Comparison of ENCODE assay signal across 9 cellular contexts in genomic region chrX:123878177-123878576, GRCh38. TPM values are rescaled to one million over a fixed set of nuclear protein-coding genes. Genes with fewer than 3 reads are reported as not detected.
DNase-seq lines count a peak whose midpoint lies in the region; ATAC-seq, FAIRE-seq and TF ChIP-seq lines count a peak whose summit lies in the region.
"Had no signal": no experiment of that assay in that cellular context is flagged by ENCODE, and none has a peak within 500 bp of the region (broad histone marks: within the 10 kb centered on the region; RNA-seq: fewer than 3 reads in every experiment).

No MANE protein-coding gene starts in this region.

- peaks cover 0 to 14% (median 0%) of the 10 kb centered on the region in 3 donors for H3K36me3 Mint-ChIP-seq in CD8-positive, alpha-beta memory T cell

- H3K4me3 Mint-ChIP-seq in CD8-positive, alpha-beta memory T cell = peak overlapping the region; percentile 39 to 75 (median 66)

- peak overlapping the region; percentile 11 to 91 (median 79) for H3K27ac Mint-ChIP-seq in CD8-positive, alpha-beta memory T cell

- POLR2A ChIA-PET in CD8-positive, alpha-beta memory T cell (lab: Charles Lee) = no interaction called here
- POLR2A ChIA-PET in GM12878 (lab: Charles Lee) = no interaction called here

- no peaks in the 10 kb centered on the region for H3K9me3 ChIP-seq in CD8-positive, alpha-beta memory T cell (ENCODE audit: low read length)
- H3K9me3 ChIP-seq in GM12878 (replicated peaks; ENCODE audit: control insufficient read depth, insufficient read depth, low read length) (no peaks in the 10 kb centered on the region), esophagus muscularis mucosa (no peaks in the 10 kb centered on the region)

- peaks cover 14% of the 10 kb centered on the region for H3K4me1 ChIP-seq in CD8-positive, alpha-beta memory T cell (ENCODE audit: insufficient read depth, low read length)
- H3K4me1 ChIP-seq in GM12878 (ENCODE audit: control insufficient read depth, insufficient read depth, low read length) (peaks cover 6% of the 10 kb centered on the region; the same call in 1 of the 2 replicates), esophagus muscularis mucosa (peaks cover 7 to 27% (median 20%) of the 10 kb centered on the region in 4 donors)
- H3K4me1 ChIP-seq: parathyroid adenoma had no signal

- no peak for TF ChIP-seq CTCF in GM12878 (IDR thresholded peaks at IDR 0.05 in 2 of 3, conservative IDR thresholded peaks at IDR 0.05 in 1 of 3; ENCODE audit: control insufficient read depth in 2 of 3, extremely low read depth in 1 of 3, insufficient read depth in 1 of 3, low read depth in 3 of 3, low read length in 3 of 3)
- no peak for TF ChIP-seq CTCF in esophagus muscularis mucosa (IDR thresholded peaks at IDR 0.05)

- H3K9me3 Mint-ChIP-seq in CD8-positive, alpha-beta memory T cell = no peaks in the 10 kb centered on the region

- H3K9ac ChIP-seq in GM12878 (ENCODE audit: control insufficient read depth, insufficient read depth, low read length) = no peak overlapping the region
- H3K9ac ChIP-seq: parathyroid adenoma had no signal

- H3K79me2 ChIP-seq in GM12878 (ENCODE audit: control insufficient read depth, insufficient read depth, low read length) = peaks cover 10% of the 10 kb centered on the region

- no peaks in the 10 kb centered on the region for H3K27me3 Mint-ChIP-seq in CD8-positive, alpha-beta memory T cell

- RAD21 ChIA-PET in GM12878 (lab: Charles Lee; ENCODE audit: unreplicated experiment) = interaction anchor here (1.2 to 2.1 kb wide), 3 partner anchors 17 to 81 kb away, joined by 3 to 6 read pairs (median 6); no protein-coding TSS in a partner anchor

- DNase-seq in CD8-positive, alpha-beta memory T cell = peak in 2 of 5 donors; percentile 21 to 26
- DNase-seq in GM12878 (ENCODE audit: low read depth, low spot score) (no peak), middle frontal gyrus (ENCODE audit: extremely low spot score, low spot score) (no peak), esophagus muscularis mucosa (ENCODE audit: extremely low spot score) (no peak), NCI-H524 (lab: John Stamatoyannopoulos, UW) (no peak)
- DNase-seq in activated CD4-positive, alpha-beta T cell treated with anti-CD3 and anti-CD28 coated beads for 1 hour = no peak

- TF ChIP-seq POLR2A in GM12878 (IDR thresholded peaks at IDR 0.05; ENCODE audit: low read depth, low read length) (no peak), esophagus muscularis mucosa (IDR thresholded peaks at IDR 0.05; ENCODE audit: low read depth) (no peak)

- FAIRE-seq in GM12878 (lab: Jason Lieb, UNC) = no peak

- H3K4me1 Mint-ChIP-seq in CD8-positive, alpha-beta memory T cell = peaks cover 21 to 36% (median 31%) of the 10 kb centered on the region in 3 donors

- intact Hi-C loops in GM12878 (cut with micrococcal nuclease; ENCODE audit: unreplicated experiment) (no loop called here), esophagus muscularis mucosa (cut with DNase I) (no loop called here)

- no peaks in the 10 kb centered on the region for H3K27me3 ChIP-seq in CD8-positive, alpha-beta memory T cell (ENCODE audit: insufficient read depth, low read length, poor library complexity, severe bottlenecking)
- H3K27me3 ChIP-seq in GM12878 (replicated peaks in 1 of 2; ENCODE audit: control insufficient read depth in 2 of 2, insufficient read depth in 2 of 2, low read length in 1 of 2) (no peaks in the 10 kb centered on the region), esophagus muscularis mucosa (no peaks in the 10 kb centered on the region)

- TF ChIP-seq EP300 in GM12878 (IDR thresholded peaks at IDR 0.05; ENCODE audit: borderline replicate concordance in 1 of 2, control insufficient read depth in 1 of 2, low read depth in 2 of 2, low read length in 2 of 2) = no peak
- no peak for TF ChIP-seq EP300 in esophagus muscularis mucosa (IDR thresholded peaks at IDR 0.05)

- CTCF ChIA-PET in CD8-positive, alpha-beta memory T cell (lab: Charles Lee) = no interaction called here
- CTCF ChIA-PET in GM12878 (lab: Yijun Ruan, JAX) = interaction anchor here (0.6 to 1.2 kb wide), 4 partner anchors 10 to 142 kb away, joined by 3 read pairs; no protein-coding TSS in a partner anchor

- BruUV-seq in GM12878 (replicated peaks; lab: Mats Ljungman, UMichigan) = no TSS peak

- no peaks in the 10 kb centered on the region for H3K36me3 ChIP-seq in CD8-positive, alpha-beta memory T cell (ENCODE audit: insufficient read depth, low read length)
- no peaks in the 10 kb centered on the region for H3K36me3 ChIP-seq in GM12878 (ENCODE audit: control insufficient read depth in 2 of 2, insufficient read depth in 2 of 2, low read length in 1 of 2)
- H3K36me3 ChIP-seq in esophagus muscularis mucosa = no peaks in the 10 kb centered on the region

- H3K4me2 ChIP-seq in GM12878 (ENCODE audit: control insufficient read depth, insufficient read depth) = peak overlapping the region; percentile 63

- 0% methylated on average over 1 of the region's 1 CpG for WGBS in GM12878 (ENCODE audit: insufficient coverage, insufficient replicate concordance, low lambda C conversion rate, missing lambda C conversion rate)
- 2% methylated on average over 1 of the region's 1 CpG for WGBS in esophagus muscularis mucosa

- ATAC-seq in GM21360 (IDR thresholded peaks at IDR 0.05; ENCODE audit: unreplicated experiment) (peak; percentile 85), HG03521 (IDR thresholded peaks at IDR 0.05; ENCODE audit: unreplicated experiment) (peak; percentile 80), GM12878 (peak; percentile 88)

- no peak overlapping the region for H3K27ac ChIP-seq in CD8-positive, alpha-beta memory T cell (ENCODE audit: low read depth, low read length)
- H3K27ac ChIP-seq in GM12878 (ENCODE audit: control insufficient read depth, insufficient read depth) = peak overlapping the region; percentile 65
- no peak overlapping the region for H3K27ac ChIP-seq in esophagus muscularis mucosa (replicated peaks in 1 of 4)
- H3K27ac ChIP-seq: parathyroid adenoma had no signal

- in situ Hi-C loops in GM12878 (cut with MboI) = no loop called here

- no peaks in the 10 kb centered on the region for H4K20me1 ChIP-seq in GM12878 (ENCODE audit: control insufficient read depth, insufficient read depth)

- no peak overlapping the region for H3K4me3 ChIP-seq in CD8-positive, alpha-beta memory T cell (ENCODE audit: low read length)
- H3K4me3 ChIP-seq in GM12878 = peak overlapping the region; percentile 18; the same call in 1 of the 2 replicates
- H3K4me3 ChIP-seq in esophagus muscularis mucosa = no peak overlapping the region

- SMC1A ChIA-PET in GM12878 (lab: Charles Lee; ENCODE audit: uncharacterized antibody, unreplicated experiment) = interaction anchor here (0.5 to 1.8 kb wide), 5 partner anchors 16 to 100 kb away, joined by 3 to 7 read pairs (median 4); no protein-coding TSS in a partner anchor

- TF ChIP-seq RAD21 in GM12878 (IDR thresholded peaks at IDR 0.05; ENCODE audit: insufficient read depth, low read depth, low read length) = no peak

- no peak overlapping the region for H2AFZ ChIP-seq in GM12878 (ENCODE audit: control insufficient read depth, low read depth, low read length)
- H2AFZ ChIP-seq: parathyroid adenoma had no signal

TF ChIP-seq in GM12878, 131 proteins besides CTCF, POLR2A, EP300 and RAD21 (continues in another document):
- TF ChIP-seq IRF4 (IDR thresholded peaks at IDR 0.05; ENCODE audit: low read depth, low read length) (no peak), SMC3 (IDR thresholded peaks at IDR 0.05; ENCODE audit: borderline replicate concordance, low read length) (no peak)

RNA-seq across cellular contexts. Expression of gene XIAP, which starts 18.3 kb away (rescaled TPM):
- total RNA-seq in CD8-positive, alpha-beta memory T cell = 10 to 100 TPM; 33.0 to 34.9 TPM
- polyA plus RNA-seq in CD8-positive, alpha-beta memory T cell = 10.8 TPM
- 43.2 and 47.7 TPM in 2 replicates for total RNA-seq in GM12878 (2013; cell fraction: nucleolus; rRNA removed)
- total RNA-seq in GM12878 (2014; rRNA removed) (13.2 and 16.9 TPM in 2 replicates), GM12878 (2014; rRNA removed; fragmentation: Illumina TruSeq; extraction: Trizol) (19.6 and 21.1 TPM in 2 replicates), GM12878 (2021) (17.7 and 20.8 TPM in 2 replicates), esophagus muscularis mucosa (10 to 100 TPM; 21.0 to 39.3 (median 32.9) TPM)
- polyA plus RNA-seq in GM12878 (2011; ENCODE audit: low read depth) = 3.5 TPM
- polyA plus RNA-seq in GM12878 (2011; rRNA removed) (17.0 and 27.2 TPM in 2 replicates), GM12878 (2014; fragmentation: Illumina TruSeq; extraction: Trizol) (12.1 and 15.8 TPM in 2 replicates), GM12878 (2014; fragmentation: Nextera tagmentation; extraction: Ambion mirVana) (1 to 10 TPM; 3.3 to 6.2 TPM), GM12878 (2014; rRNA removed) (11.7 and 18.4 TPM in 2 replicates), GM12878 (2016; fragmentation: Nextera tagmentation; extraction: Ambion mirVana) (1 to 10 TPM; 6.8 to 8.4 TPM)
- 6.3 and 7.1 TPM in 2 replicates for polyA plus RNA-seq in GM12878 (2011; cell fraction: cytosol; rRNA removed)
- polyA plus RNA-seq in GM12878 (2011; cell fraction: nucleus; rRNA removed) = 3.9 and 5.8 TPM in 2 replicates
- 6.8 and 8.9 TPM in 2 replicates for polyA plus RNA-seq in GM12878 (2012)
- 4.4 and 12.1 TPM in 2 replicates for polyA minus RNA-seq in GM12878 (2011; rRNA and poly(A)+ RNA removed)
- 4.7 and 5.2 TPM in 2 replicates for polyA minus RNA-seq in GM12878 (2011; cell fraction: cytosol; rRNA and poly(A)+ RNA removed)
- 3.5 and 6.2 TPM in 2 replicates for polyA minus RNA-seq in GM12878 (2011; cell fraction: nucleus; rRNA and poly(A)+ RNA removed)
